In genomic region chr7:26865094-26865388, GRCh38 we compare ENCODE assay signal across 1 cellular context.
TF ChIP-seq lines count a peak whose summit lies in the region.

No MANE protein-coding gene starts in this region.

TF ChIP-seq in GM23338, 12 proteins besides CTCF, POLR2A, EP300 and RAD21 (continued from another document):
- no peak for TF ChIP-seq ZNF462 (CRISPR knock-in tag; IDR thresholded peaks at IDR 0.05)
- no peak for TF ChIP-seq ZNF331 (CRISPR knock-in tag; IDR thresholded peaks at IDR 0.05; ENCODE audit: low read depth)
- TF ChIP-seq ETS1 (IDR thresholded peaks at IDR 0.05): no peak
- TF ChIP-seq NANOG (IDR thresholded peaks at IDR 0.05; ENCODE audit: borderline replicate concordance): no peak
- TF ChIP-seq EZH2phosphoT487 (IDR thresholded peaks at IDR 0.05; ENCODE audit: unreplicated experiment): no peak
TF ChIP-seq in GM23338: peak in this region for 0.
